1 cellular context compared by ENCODE assay signal in the genomic region with DNA sequence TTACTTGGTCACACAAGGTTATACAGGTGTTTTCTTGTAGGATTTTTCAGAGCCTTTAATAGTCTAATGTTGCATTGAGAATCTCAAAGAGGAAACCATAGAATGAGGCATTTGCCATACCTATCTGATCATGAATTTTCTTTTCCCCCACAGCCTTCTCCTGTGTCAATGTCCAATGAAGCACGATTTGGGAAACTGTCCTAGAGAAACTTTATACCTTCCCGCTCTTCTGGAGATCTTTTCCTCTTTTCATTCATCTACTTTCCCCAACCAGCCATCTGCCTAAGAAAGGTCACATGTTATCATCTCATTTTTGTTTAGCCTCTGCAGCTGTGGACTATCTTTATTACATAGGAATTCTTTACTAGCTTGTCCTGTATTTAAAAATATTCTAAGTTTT.
TF ChIP-seq lines count a peak whose summit lies in the region.

No MANE protein-coding gene starts in this region.

TF ChIP-seq in K562, 482 proteins besides CTCF, POLR2A, EP300 and RAD21:
- TF ChIP-seq ZNF316 (IDR thresholded peaks at IDR 0.05) (no peak), ETV6 (IDR thresholded peaks at IDR 0.05; ENCODE audit: borderline replicate concordance in 1 of 2, low read depth in 2 of 2, low read length in 1 of 2) (no peak), ETV6 (CRISPR knock-in tag; IDR thresholded peaks at IDR 0.05; ENCODE audit: borderline replicate concordance) (no peak), ZNF232 (CRISPR knock-in tag; IDR thresholded peaks at IDR 0.05) (no peak), SNRNP70 (optimal IDR thresholded peaks at IDR 0.05; ENCODE audit: low read depth, low read length) (no peak), COPS2 (conservative IDR thresholded peaks at IDR 0.05) (no peak), BRD4 (IDR thresholded peaks at IDR 0.05) (no peak), BRCA1 (IDR thresholded peaks at IDR 0.05) (no peak), BRCA1 (CRISPR knock-in tag; IDR thresholded peaks at IDR 0.05) (no peak), SAFB (IDR thresholded peaks at IDR 0.05; ENCODE audit: borderline replicate concordance, low read depth, low read length) (no peak), RBFOX2 (IDR thresholded peaks at IDR 0.05; ENCODE audit: low read depth, low read length) (peak; percentile 46; the same call in 1 of the 2 replicates), NR4A1 (CRISPR knock-in tag; IDR thresholded peaks at IDR 0.05) (no peak), NR4A1 (tag; IDR thresholded peaks at IDR 0.05) (no peak), ZKSCAN1 (IDR thresholded peaks at IDR 0.05; ENCODE audit: low read depth, low read length) (no peak), ZNF212 (CRISPR knock-in tag; IDR thresholded peaks at IDR 0.05) (no peak), RBBP5 (IDR thresholded peaks at IDR 0.05; ENCODE audit: borderline replicate concordance, insufficient read depth, low read length, poor library complexity, severe bottlenecking) (no peak), POLR2G (IDR thresholded peaks at IDR 0.05; ENCODE audit: low read depth, low read length) (peak; percentile 50; the same call in 1 of the 2 replicates), KLF1 (tag; IDR thresholded peaks at IDR 0.05) (no peak), RB1 (IDR thresholded peaks at IDR 0.05; ENCODE audit: low read depth) (no peak), SMAD2 (IDR thresholded peaks at IDR 0.05; ENCODE audit: low read depth, low read length) (no peak), ZNF589 (CRISPR knock-in tag; IDR thresholded peaks at IDR 0.05; ENCODE audit: low read depth) (no peak), HDAC8 (tag; IDR thresholded peaks at IDR 0.05) (no peak), CREBBP (IDR thresholded peaks at IDR 0.05; ENCODE audit: low read depth, low read length) (no peak), ZNF778 (CRISPR knock-in tag; IDR thresholded peaks at IDR 0.05) (no peak), ZNF77 (CRISPR knock-in tag; IDR thresholded peaks at IDR 0.05) (no peak), NCOA2 (IDR thresholded peaks at IDR 0.05; ENCODE audit: partially characterized antibody in 2 of 2) (no peak), JUND (IDR thresholded peaks at IDR 0.05; ENCODE audit: borderline replicate concordance, low read depth, low read length) (no peak), JUND (tag; IDR thresholded peaks at IDR 0.05; ENCODE audit: borderline replicate concordance, low read depth, low read length) (no peak)
- TF ChIP-seq, protein P1, sequence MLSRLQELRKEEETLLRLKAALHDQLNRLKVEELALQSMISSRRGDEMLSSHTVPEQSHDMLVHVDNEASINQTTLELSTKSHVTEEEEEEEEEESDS (CRISPR knock-in tag; IDR thresholded peaks at IDR 0.05) = no peak
- TF ChIP-seq, protein P2, sequence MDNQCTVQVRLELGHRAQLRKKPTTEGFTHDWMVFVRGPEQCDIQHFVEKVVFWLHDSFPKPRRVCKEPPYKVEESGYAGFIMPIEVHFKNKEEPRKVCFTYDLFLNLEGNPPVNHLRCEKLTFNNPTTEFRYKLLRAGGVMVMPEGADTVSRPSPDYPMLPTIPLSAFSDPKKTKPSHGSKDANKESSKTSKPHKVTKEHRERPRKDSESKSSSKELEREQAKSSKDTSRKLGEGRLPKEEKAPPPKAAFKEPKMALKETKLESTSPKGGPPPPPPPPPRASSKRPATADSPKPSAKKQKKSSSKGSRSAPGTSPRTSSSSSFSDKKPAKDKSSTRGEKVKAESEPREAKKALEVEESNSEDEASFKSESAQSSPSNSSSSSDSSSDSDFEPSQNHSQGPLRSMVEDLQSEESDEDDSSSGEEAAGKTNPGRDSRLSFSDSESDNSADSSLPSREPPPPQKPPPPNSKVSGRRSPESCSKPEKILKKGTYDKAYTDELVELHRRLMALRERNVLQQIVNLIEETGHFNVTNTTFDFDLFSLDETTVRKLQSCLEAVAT (IDR thresholded peaks at IDR 0.05) = peak; percentile 52 to 68; a peak in 1 of 4 replicates
- TF ChIP-seq, protein P3, sequence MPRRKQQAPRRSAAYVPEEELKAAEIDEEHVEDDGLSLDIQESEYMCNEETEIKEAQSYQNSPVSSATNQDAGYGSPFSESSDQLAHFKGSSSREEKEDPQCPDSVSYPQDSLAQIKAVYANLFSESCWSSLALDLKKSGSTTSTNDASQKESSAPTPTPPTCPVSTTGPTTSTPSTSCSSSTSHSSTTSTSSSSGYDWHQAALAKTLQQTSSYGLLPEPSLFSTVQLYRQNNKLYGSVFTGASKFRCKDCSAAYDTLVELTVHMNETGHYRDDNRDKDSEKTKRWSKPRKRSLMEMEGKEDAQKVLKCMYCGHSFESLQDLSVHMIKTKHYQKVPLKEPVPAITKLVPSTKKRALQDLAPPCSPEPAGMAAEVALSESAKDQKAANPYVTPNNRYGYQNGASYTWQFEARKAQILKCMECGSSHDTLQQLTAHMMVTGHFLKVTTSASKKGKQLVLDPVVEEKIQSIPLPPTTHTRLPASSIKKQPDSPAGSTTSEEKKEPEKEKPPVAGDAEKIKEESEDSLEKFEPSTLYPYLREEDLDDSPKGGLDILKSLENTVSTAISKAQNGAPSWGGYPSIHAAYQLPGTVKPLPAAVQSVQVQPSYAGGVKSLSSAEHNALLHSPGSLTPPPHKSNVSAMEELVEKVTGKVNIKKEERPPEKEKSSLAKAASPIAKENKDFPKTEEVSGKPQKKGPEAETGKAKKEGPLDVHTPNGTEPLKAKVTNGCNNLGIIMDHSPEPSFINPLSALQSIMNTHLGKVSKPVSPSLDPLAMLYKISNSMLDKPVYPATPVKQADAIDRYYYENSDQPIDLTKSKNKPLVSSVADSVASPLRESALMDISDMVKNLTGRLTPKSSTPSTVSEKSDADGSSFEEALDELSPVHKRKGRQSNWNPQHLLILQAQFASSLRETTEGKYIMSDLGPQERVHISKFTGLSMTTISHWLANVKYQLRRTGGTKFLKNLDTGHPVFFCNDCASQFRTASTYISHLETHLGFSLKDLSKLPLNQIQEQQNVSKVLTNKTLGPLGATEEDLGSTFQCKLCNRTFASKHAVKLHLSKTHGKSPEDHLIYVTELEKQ (CRISPR knock-in tag; IDR thresholded peaks at IDR 0.05) = no peak
- TF ChIP-seq, protein P4, sequence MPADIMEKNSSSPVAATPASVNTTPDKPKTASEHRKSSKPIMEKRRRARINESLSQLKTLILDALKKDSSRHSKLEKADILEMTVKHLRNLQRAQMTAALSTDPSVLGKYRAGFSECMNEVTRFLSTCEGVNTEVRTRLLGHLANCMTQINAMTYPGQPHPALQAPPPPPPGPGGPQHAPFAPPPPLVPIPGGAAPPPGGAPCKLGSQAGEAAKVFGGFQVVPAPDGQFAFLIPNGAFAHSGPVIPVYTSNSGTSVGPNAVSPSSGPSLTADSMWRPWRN (IDR thresholded peaks at IDR 0.05; ENCODE audit: low read depth) = no peak
- TF ChIP-seq, protein P5, sequence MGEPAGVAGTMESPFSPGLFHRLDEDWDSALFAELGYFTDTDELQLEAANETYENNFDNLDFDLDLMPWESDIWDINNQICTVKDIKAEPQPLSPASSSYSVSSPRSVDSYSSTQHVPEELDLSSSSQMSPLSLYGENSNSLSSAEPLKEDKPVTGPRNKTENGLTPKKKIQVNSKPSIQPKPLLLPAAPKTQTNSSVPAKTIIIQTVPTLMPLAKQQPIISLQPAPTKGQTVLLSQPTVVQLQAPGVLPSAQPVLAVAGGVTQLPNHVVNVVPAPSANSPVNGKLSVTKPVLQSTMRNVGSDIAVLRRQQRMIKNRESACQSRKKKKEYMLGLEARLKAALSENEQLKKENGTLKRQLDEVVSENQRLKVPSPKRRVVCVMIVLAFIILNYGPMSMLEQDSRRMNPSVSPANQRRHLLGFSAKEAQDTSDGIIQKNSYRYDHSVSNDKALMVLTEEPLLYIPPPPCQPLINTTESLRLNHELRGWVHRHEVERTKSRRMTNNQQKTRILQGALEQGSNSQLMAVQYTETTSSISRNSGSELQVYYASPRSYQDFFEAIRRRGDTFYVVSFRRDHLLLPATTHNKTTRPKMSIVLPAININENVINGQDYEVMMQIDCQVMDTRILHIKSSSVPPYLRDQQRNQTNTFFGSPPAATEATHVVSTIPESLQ (CRISPR knock-in tag; IDR thresholded peaks at IDR 0.05) = no peak
- TF ChIP-seq, protein P6, sequence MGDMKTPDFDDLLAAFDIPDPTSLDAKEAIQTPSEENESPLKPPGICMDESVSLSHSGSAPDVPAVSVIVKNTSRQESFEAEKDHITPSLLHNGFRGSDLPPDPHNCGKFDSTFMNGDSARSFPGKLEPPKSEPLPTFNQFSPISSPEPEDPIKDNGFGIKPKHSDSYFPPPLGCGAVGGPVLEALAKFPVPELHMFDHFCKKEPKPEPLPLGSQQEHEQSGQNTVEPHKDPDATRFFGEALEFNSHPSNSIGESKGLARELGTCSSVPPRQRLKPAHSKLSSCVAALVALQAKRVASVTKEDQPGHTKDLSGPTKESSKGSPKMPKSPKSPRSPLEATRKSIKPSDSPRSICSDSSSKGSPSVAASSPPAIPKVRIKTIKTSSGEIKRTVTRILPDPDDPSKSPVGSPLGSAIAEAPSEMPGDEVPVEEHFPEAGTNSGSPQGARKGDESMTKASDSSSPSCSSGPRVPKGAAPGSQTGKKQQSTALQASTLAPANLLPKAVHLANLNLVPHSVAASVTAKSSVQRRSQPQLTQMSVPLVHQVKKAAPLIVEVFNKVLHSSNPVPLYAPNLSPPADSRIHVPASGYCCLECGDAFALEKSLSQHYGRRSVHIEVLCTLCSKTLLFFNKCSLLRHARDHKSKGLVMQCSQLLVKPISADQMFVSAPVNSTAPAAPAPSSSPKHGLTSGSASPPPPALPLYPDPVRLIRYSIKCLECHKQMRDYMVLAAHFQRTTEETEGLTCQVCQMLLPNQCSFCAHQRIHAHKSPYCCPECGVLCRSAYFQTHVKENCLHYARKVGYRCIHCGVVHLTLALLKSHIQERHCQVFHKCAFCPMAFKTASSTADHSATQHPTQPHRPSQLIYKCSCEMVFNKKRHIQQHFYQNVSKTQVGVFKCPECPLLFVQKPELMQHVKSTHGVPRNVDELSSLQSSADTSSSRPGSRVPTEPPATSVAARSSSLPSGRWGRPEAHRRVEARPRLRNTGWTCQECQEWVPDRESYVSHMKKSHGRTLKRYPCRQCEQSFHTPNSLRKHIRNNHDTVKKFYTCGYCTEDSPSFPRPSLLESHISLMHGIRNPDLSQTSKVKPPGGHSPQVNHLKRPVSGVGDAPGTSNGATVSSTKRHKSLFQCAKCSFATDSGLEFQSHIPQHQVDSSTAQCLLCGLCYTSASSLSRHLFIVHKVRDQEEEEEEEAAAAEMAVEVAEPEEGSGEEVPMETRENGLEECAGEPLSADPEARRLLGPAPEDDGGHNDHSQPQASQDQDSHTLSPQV (IDR thresholded peaks at IDR 0.05) = peak; percentile 36; the same call in 1 of the 2 replicates
- TF ChIP-seq, protein P7, sequence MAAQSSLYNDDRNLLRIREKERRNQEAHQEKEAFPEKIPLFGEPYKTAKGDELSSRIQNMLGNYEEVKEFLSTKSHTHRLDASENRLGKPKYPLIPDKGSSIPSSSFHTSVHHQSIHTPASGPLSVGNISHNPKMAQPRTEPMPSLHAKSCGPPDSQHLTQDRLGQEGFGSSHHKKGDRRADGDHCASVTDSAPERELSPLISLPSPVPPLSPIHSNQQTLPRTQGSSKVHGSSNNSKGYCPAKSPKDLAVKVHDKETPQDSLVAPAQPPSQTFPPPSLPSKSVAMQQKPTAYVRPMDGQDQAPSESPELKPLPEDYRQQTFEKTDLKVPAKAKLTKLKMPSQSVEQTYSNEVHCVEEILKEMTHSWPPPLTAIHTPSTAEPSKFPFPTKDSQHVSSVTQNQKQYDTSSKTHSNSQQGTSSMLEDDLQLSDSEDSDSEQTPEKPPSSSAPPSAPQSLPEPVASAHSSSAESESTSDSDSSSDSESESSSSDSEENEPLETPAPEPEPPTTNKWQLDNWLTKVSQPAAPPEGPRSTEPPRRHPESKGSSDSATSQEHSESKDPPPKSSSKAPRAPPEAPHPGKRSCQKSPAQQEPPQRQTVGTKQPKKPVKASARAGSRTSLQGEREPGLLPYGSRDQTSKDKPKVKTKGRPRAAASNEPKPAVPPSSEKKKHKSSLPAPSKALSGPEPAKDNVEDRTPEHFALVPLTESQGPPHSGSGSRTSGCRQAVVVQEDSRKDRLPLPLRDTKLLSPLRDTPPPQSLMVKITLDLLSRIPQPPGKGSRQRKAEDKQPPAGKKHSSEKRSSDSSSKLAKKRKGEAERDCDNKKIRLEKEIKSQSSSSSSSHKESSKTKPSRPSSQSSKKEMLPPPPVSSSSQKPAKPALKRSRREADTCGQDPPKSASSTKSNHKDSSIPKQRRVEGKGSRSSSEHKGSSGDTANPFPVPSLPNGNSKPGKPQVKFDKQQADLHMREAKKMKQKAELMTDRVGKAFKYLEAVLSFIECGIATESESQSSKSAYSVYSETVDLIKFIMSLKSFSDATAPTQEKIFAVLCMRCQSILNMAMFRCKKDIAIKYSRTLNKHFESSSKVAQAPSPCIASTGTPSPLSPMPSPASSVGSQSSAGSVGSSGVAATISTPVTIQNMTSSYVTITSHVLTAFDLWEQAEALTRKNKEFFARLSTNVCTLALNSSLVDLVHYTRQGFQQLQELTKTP (IDR thresholded peaks at IDR 0.05; ENCODE audit: low read depth in 1 of 2, partially characterized antibody in 2 of 2) = peak in 1 of 2 experiments; percentile 60
- TF ChIP-seq, protein P8, sequence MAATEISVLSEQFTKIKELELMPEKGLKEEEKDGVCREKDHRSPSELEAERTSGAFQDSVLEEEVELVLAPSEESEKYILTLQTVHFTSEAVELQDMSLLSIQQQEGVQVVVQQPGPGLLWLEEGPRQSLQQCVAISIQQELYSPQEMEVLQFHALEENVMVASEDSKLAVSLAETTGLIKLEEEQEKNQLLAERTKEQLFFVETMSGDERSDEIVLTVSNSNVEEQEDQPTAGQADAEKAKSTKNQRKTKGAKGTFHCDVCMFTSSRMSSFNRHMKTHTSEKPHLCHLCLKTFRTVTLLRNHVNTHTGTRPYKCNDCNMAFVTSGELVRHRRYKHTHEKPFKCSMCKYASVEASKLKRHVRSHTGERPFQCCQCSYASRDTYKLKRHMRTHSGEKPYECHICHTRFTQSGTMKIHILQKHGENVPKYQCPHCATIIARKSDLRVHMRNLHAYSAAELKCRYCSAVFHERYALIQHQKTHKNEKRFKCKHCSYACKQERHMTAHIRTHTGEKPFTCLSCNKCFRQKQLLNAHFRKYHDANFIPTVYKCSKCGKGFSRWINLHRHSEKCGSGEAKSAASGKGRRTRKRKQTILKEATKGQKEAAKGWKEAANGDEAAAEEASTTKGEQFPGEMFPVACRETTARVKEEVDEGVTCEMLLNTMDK (IDR thresholded peaks at IDR 0.05; ENCODE audit: borderline replicate concordance, insufficient read depth, low read depth, low read length, poor library complexity, severe bottlenecking) = no peak
